Comparison of ENCODE assay signal across 8 cellular contexts in genomic region chr15:100338971-100339444, GRCh38. TPM values are rescaled to one million over a fixed set of nuclear protein-coding genes. Genes with fewer than 3 reads are reported as not detected.
DNase-seq lines count a peak whose midpoint lies in the region; ATAC-seq and TF ChIP-seq lines count a peak whose summit lies in the region.

No MANE protein-coding gene starts in this region.

- TF ChIP-seq CTCF in HFF-Myc (IDR thresholded peaks at IDR 0.05; ENCODE audit: low read depth, low read length, missing control alignments), result peak; percentile 24
- peak; percentile 61 for TF ChIP-seq CTCF in osteoblast (IDR thresholded peaks at IDR 0.05; ENCODE audit: extremely low read depth, low read depth, low read length)

- no peak overlapping the region for H3K27ac ChIP-seq in CD4-positive, alpha-beta memory T cell (ENCODE audit: low read depth, low read length)
- no peak overlapping the region for H3K27ac ChIP-seq in osteoblast (ENCODE audit: low read depth, low read length)

- no peak overlapping the region for H3K4me2 ChIP-seq in osteoblast (ENCODE audit: insufficient read depth, low read length)

- peak overlapping the region in 6 of 7 donors; percentile 11 to 81 (median 54) for H3K27ac Mint-ChIP-seq in CD4-positive, alpha-beta memory T cell

- no peaks in the 10 kb centered on the region for H4K20me1 ChIP-seq in osteoblast (ENCODE audit: insufficient read depth, low read length)

- peaks cover 0 to 5% of the 10 kb centered on the region in 2 donors for H3K36me3 Mint-ChIP-seq in CD4-positive, alpha-beta memory T cell

- H3K79me2 ChIP-seq in osteoblast (ENCODE audit: insufficient read depth, low read length), result no peaks in the 10 kb centered on the region

- POLR2A ChIA-PET in CD4-positive, alpha-beta memory T cell (lab: Charles Lee; ENCODE audit: partially characterized antibody), result interaction anchor here (0.9 to 4.6 kb wide), 5 partner anchors 9 to 410 kb away, joined by 3 to 32 read pairs (median 24); partner anchors contain the start of genes ASB7 and LINS1

- H3K4me1 Mint-ChIP-seq in CD4-positive, alpha-beta memory T cell, result peaks cover 17 to 55% (median 32%) of the 10 kb centered on the region in 4 donors

- no peak overlapping the region for H2AFZ ChIP-seq in osteoblast (ENCODE audit: low read length)

- no peak for ATAC-seq in GM19023 (IDR thresholded peaks at IDR 0.05; ENCODE audit: unreplicated experiment)

- CTCF ChIA-PET in CD4-positive, alpha-beta memory T cell (lab: Charles Lee; ENCODE audit: partially characterized antibody), result interaction anchor here (0.6 to 10.3 kb wide), 32 partner anchors 10 to 1826 kb away, joined by 3 to 151 read pairs (median 4); no protein-coding TSS in a partner anchor

- peak; percentile 69 to 78 (median 75) for DNase-seq in CD4-positive, alpha-beta memory T cell
- DNase-seq in HFF-Myc (ENCODE audit: extremely low read depth, low read depth), result peak; percentile 27
- DNase-seq in NOMO-1 treated with DMSO at 0.1 percent for 48 hours (lab: John Stamatoyannopoulos, UW; ENCODE audit: unreplicated experiment), result peak; percentile 75
- DNase-seq in activated effector memory CD4-positive, alpha-beta T cell treated with Interleukin-2 at 50 U/mL for 16 hours, result peak; percentile 55
- peak; percentile 46 for DNase-seq in foreskin melanocyte
- DNase-seq in osteoblast (ENCODE audit: insufficient read length, low spot score, missing footprints), result peak; percentile 87
- DNase-seq in NCI-H69 (lab: John Stamatoyannopoulos, UW), result no peak

- H3K27me3 ChIP-seq in CD4-positive, alpha-beta memory T cell (ENCODE audit: insufficient read depth, low read length), result no peaks in the 10 kb centered on the region
- H3K27me3 ChIP-seq in osteoblast (ENCODE audit: insufficient read depth, low read length), result peaks cover 18% of the 10 kb centered on the region

- H3K4me1 ChIP-seq in CD4-positive, alpha-beta memory T cell (ENCODE audit: insufficient read depth, low read length), result peaks cover 39% of the 10 kb centered on the region
- no peaks in the 10 kb centered on the region for H3K4me1 ChIP-seq in osteoblast (ENCODE audit: insufficient read depth, low read length)

- intact Hi-C loops in CD4-positive, alpha-beta memory T cell (cut with micrococcal nuclease), result loop anchor here (1.0 to 10.0 kb wide), 4 partner anchors 207 to 1066 kb away; partner anchors contain the start of gene LYSMD4

- H3K4me3 Mint-ChIP-seq in CD4-positive, alpha-beta memory T cell, result peak overlapping the region in 7 of 8 donors; percentile 63 to 87 (median 67)

- no peaks in the 10 kb centered on the region for H3K36me3 ChIP-seq in CD4-positive, alpha-beta memory T cell (ENCODE audit: insufficient read depth, low read length)
- no peaks in the 10 kb centered on the region for H3K36me3 ChIP-seq in osteoblast (ENCODE audit: insufficient read depth, low read length)

- no peak overlapping the region for H3K4me3 ChIP-seq in CD4-positive, alpha-beta memory T cell (ENCODE audit: low read length in 2 of 2)
- H3K4me3 ChIP-seq in HFF-Myc (replicated peaks; ENCODE audit: low read depth, low read length), result no peak overlapping the region
- H3K4me3 ChIP-seq in osteoblast (ENCODE audit: insufficient read depth, low read length), result no peak overlapping the region

- H3K9me3 Mint-ChIP-seq in CD4-positive, alpha-beta memory T cell, result no peaks in the 10 kb centered on the region

- no peaks in the 10 kb centered on the region for H3K27me3 Mint-ChIP-seq in CD4-positive, alpha-beta memory T cell

- H3K9me3 ChIP-seq in CD4-positive, alpha-beta memory T cell (ENCODE audit: control insufficient read depth in 1 of 2, low read length in 2 of 2), result no peaks in the 10 kb centered on the region
- no peaks in the 10 kb centered on the region for H3K9me3 ChIP-seq in osteoblast (ENCODE audit: low read depth, low read length)

RNA-seq across cellular contexts. Expression of gene ADAMTS17, which starts 2.8 kb away (rescaled TPM):
- total RNA-seq in CD4-positive, alpha-beta memory T cell, result 1 to 10 TPM; 4.7 to 6.2 TPM
- 1 to 10 TPM; 2.1 to 4.8 TPM for polyA plus RNA-seq in CD4-positive, alpha-beta memory T cell
- under 0.01 and 0.29 TPM in 2 replicates for total RNA-seq in osteoblast
